Comparison of ENCODE assay signal across 14 cellular contexts in genomic region chr1:167898578-167899222, GRCh38.
"Had no signal": no experiment of that assay in that cellular context is flagged by ENCODE, and none has a peak within 500 bp of the region (broad histone marks: within the 10 kb centered on the region; RNA-seq: fewer than 3 reads in every experiment).

No MANE protein-coding gene starts in this region.

- H3K27me3 ChIP-seq: left lung, upper lobe of left lung had no signal

- H3K27ac ChIP-seq: coronary artery, left lung, upper lobe of left lung had no signal

- H3K4me1 ChIP-seq: left lung, upper lobe of left lung had no signal

- H3K9me3 ChIP-seq: left lung, upper lobe of left lung had no signal

- H3K36me3 ChIP-seq: left lung, upper lobe of left lung had no signal

- H3K4me3 ChIP-seq: coronary artery, left lung, upper lobe of left lung had no signal

- ATAC-seq: left lung, natural killer cell, T-cell had no signal

- DNase-seq: activated CD4-positive, alpha-beta memory T cell treated with anti-CD3 and anti-CD28 coated beads, Interleukin-2, amount 10 ng/mL, durations not matched to agents 7 days and 5 days; activated CD4-positive, alpha-beta T cell treated with anti-CD3 and anti-CD28 coated beads for 1 hour; activated naive CD4-positive, alpha-beta T cell treated with anti-CD3 and anti-CD28 coated beads, Interleukin-2, amount 10 ng/mL, durations not matched to agents 7 days and 5 days; activated T-cell treated with anti-CD3 and anti-CD28 coated beads, Interleukin-2, amount 50 U/mL, for 24 hours; effector memory CD4-positive, alpha-beta T cell; hippocampal formation; left lung; natural killer cell; stimulated activated CD4-positive, alpha-beta T cell treated with anti-CD3 and anti-CD28 coated beads, Interleukin-2, amount 100 ng/mL, for 48 hours; stimulated activated naive CD4-positive, alpha-beta T cell treated with Interleukin-2 at 50 U/mL for 16 hours; T-cell; T1000; upper lobe of left lung had no signal
